In genomic region chr18:76715012-76715608, GRCh38 we compare ENCODE assay signal across 16 cellular contexts.
DNase-seq lines count a peak whose midpoint lies in the region; ATAC-seq and TF ChIP-seq lines count a peak whose summit lies in the region.
"Had no signal": no experiment of that assay in that cellular context is flagged by ENCODE, and none has a peak within 500 bp of the region (broad histone marks: within the 10 kb centered on the region; RNA-seq: fewer than 3 reads in every experiment).

No MANE protein-coding gene starts in this region.

- H3K27me3 ChIP-seq in adipocyte (replicated peaks; ENCODE audit: control insufficient read depth, insufficient read depth, low read length) = no peaks in the 10 kb centered on the region
- no peaks in the 10 kb centered on the region for H3K27me3 ChIP-seq in psoas muscle (ENCODE audit: insufficient read depth in 3 of 3, low read length in 2 of 3)
- H3K27me3 ChIP-seq in vagina = no peaks in the 10 kb centered on the region
- no peaks in the 10 kb centered on the region for H3K27me3 ChIP-seq in smooth muscle cell (ENCODE audit: low read depth)

- DNase-seq in adipocyte (ENCODE audit: low read depth) (no peak), mesenteric fat pad (ENCODE audit: low spot score) (peak; percentile 47), psoas muscle (peak in 1 of 2 donors; percentile 69), vagina (ENCODE audit: extremely low spot score in 2 of 2) (no peak), smooth muscle cell (lab: John Stamatoyannopoulos, UW; ENCODE audit: unreplicated experiment) (no peak)
- DNase-seq in activated CD4-positive, alpha-beta memory T cell treated with anti-CD3 and anti-CD28 coated beads for 36 hours = no peak
- DNase-seq: Caco-2; CD8-positive, alpha-beta memory T cell; DND-41; GDM1; HCEC 1CT; HFFc6 had no signal

- POLR2A ChIA-PET in activated CD4-positive, alpha-beta memory T cell treated with anti-CD3 and anti-CD28 coated beads for 36 hours (lab: Charles Lee) = no interaction called here

- H3K27ac Mint-ChIP-seq in activated CD4-positive, alpha-beta memory T cell treated with anti-CD3 and anti-CD28 coated beads for 36 hours = no peak overlapping the region
- H3K27ac Mint-ChIP-seq: HFFc6 had no signal

- H3K36me3 ChIP-seq in adipocyte (ENCODE audit: control insufficient read depth, insufficient read depth, low read length, severe bottlenecking) (no peaks in the 10 kb centered on the region), psoas muscle (ENCODE audit: insufficient read depth in 1 of 2, low read depth in 1 of 2) (no peaks in the 10 kb centered on the region), vagina (no peaks in the 10 kb centered on the region), smooth muscle cell (ENCODE audit: low read depth) (no peaks in the 10 kb centered on the region)

- no peaks in the 10 kb centered on the region for H3K9me3 Mint-ChIP-seq in activated CD4-positive, alpha-beta memory T cell treated with anti-CD3 and anti-CD28 coated beads for 36 hours
- H3K9me3 Mint-ChIP-seq: CD8-positive, alpha-beta memory T cell; HFFc6 had no signal

- no peak overlapping the region for H3K4me3 Mint-ChIP-seq in activated CD4-positive, alpha-beta memory T cell treated with anti-CD3 and anti-CD28 coated beads for 36 hours
- H3K4me3 Mint-ChIP-seq: CD14-positive monocyte; CD8-positive, alpha-beta memory T cell; HFFc6 had no signal

- no peaks in the 10 kb centered on the region for H4K20me1 ChIP-seq in smooth muscle cell (ENCODE audit: low read depth)

- WGBS in psoas muscle, 3 donors = 79 to 83% (median 81%) methylated on average over 16 of the region's 16 CpGs
- WGBS in smooth muscle cell (ENCODE audit: low lambda C conversion rate) = 91% methylated on average over 16 of the region's 16 CpGs

- H3K27ac ChIP-seq in psoas muscle (no peak overlapping the region), vagina (peak overlapping the region; percentile 58), smooth muscle cell (ENCODE audit: low read depth) (no peak overlapping the region)
- H3K27ac ChIP-seq: A549 had no signal

- peak in 3 of 4 donors; percentile 46 to 56 (median 49) for ATAC-seq in psoas muscle
- no peak for ATAC-seq in GM18502 (IDR thresholded peaks at IDR 0.05; ENCODE audit: poor library complexity, unreplicated experiment)
- ATAC-seq: A549, HepG2 had no signal

- no peaks in the 10 kb centered on the region for H3K79me2 ChIP-seq in smooth muscle cell (ENCODE audit: low read depth)

- H3K4me3 ChIP-seq in adipocyte (ENCODE audit: low read length) (no peak overlapping the region), psoas muscle (no peak overlapping the region), vagina (no peak overlapping the region), smooth muscle cell (no peak overlapping the region)
- H3K4me3 ChIP-seq: A549 had no signal

- TF ChIP-seq POLR2A in vagina (IDR thresholded peaks at IDR 0.05) = no peak

- H3K4me2 ChIP-seq in smooth muscle cell = no peak overlapping the region
- H3K4me2 ChIP-seq: A549 had no signal

- intact Hi-C loops in psoas muscle (cut with DNase I) (no loop called here), vagina (cut with DNase I) (no loop called here)
- intact Hi-C loops in activated CD4-positive, alpha-beta memory T cell treated with anti-CD3 and anti-CD28 coated beads for 36 hours (cut with micrococcal nuclease) = no loop called here

- CTCF ChIA-PET in activated CD4-positive, alpha-beta memory T cell treated with anti-CD3 and anti-CD28 coated beads for 36 hours (lab: Charles Lee) = interaction anchor here (2.2 kb wide), 1 partner anchor 316 kb away, joined by 7 read pairs; no protein-coding TSS in a partner anchor

- H3K4me1 Mint-ChIP-seq in activated CD4-positive, alpha-beta memory T cell treated with anti-CD3 and anti-CD28 coated beads for 36 hours (ENCODE audit: low read depth) = peaks cover 6% of the 10 kb centered on the region

- no peaks in the 10 kb centered on the region for H3K9me3 ChIP-seq in adipocyte (ENCODE audit: control insufficient read depth, low read length)
- H3K9me3 ChIP-seq in psoas muscle = no peaks in the 10 kb centered on the region
- H3K9me3 ChIP-seq in vagina = no peaks in the 10 kb centered on the region
- no peaks in the 10 kb centered on the region for H3K9me3 ChIP-seq in smooth muscle cell (replicated peaks; ENCODE audit: low read depth)
- H3K9me3 ChIP-seq: A549, Caco-2 had no signal

- H3K9ac ChIP-seq in adipocyte (ENCODE audit: low read length) (peak overlapping the region; percentile 30), smooth muscle cell (ENCODE audit: low read depth) (no peak overlapping the region)

- TF ChIP-seq CTCF in psoas muscle (IDR thresholded peaks at IDR 0.05) = no peak
- TF ChIP-seq CTCF in vagina (IDR thresholded peaks at IDR 0.05) = no peak
- TF ChIP-seq CTCF in smooth muscle cell (IDR thresholded peaks at IDR 0.05; ENCODE audit: borderline replicate concordance, insufficient read depth, poor library complexity, severe bottlenecking) = no peak

- H3K27me3 Mint-ChIP-seq in activated CD4-positive, alpha-beta memory T cell treated with anti-CD3 and anti-CD28 coated beads for 36 hours = no peaks in the 10 kb centered on the region

- no peak overlapping the region for H2AFZ ChIP-seq in smooth muscle cell (ENCODE audit: low read depth)

- H3K36me3 Mint-ChIP-seq in activated CD4-positive, alpha-beta memory T cell treated with anti-CD3 and anti-CD28 coated beads for 36 hours = no peaks in the 10 kb centered on the region
- H3K36me3 Mint-ChIP-seq: CD14-positive monocyte; CD8-positive, alpha-beta memory T cell had no signal

- no peaks in the 10 kb centered on the region for H3F3A ChIP-seq in smooth muscle cell (ENCODE audit: low read depth)

- H3K4me1 ChIP-seq in adipocyte (ENCODE audit: control insufficient read depth, insufficient read depth, low read length) = peaks cover 13% of the 10 kb centered on the region
- no peaks in the 10 kb centered on the region for H3K4me1 ChIP-seq in psoas muscle
- no peaks in the 10 kb centered on the region for H3K4me1 ChIP-seq in vagina
- no peaks in the 10 kb centered on the region for H3K4me1 ChIP-seq in smooth muscle cell (ENCODE audit: low read depth)
- H3K4me1 ChIP-seq: A549, Caco-2 had no signal
